Comparison of ENCODE assay signal across 8 cellular contexts in the genomic region with DNA sequence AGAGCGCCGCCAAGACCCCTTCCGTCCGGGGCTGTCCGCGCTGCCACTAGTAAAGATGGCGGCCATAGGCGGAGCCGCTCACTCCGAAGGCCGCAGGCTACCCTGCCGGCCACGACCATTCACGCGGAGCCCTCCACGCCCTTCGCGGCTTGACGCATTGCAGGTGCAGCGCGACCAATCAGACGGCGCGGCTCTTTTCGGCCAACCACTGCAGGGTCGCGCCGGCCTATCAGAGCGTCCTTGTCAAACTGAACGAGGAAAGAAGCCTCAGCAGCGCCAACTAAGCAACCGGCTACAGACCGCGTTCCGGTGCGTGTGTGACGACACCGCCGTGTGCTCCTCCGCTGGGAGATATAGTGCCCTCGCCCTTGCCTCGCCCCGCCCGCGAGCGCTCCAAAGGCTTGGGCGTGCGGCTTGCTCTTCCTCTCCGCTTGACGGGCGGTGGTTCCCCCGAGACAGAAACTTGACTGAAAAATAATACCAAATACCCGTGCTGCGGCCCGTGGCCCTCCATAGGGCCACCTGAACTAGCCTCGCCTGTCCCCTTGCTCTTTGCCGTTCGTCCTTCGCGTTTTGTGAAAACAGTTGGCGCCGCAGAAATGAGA. TPM values are rescaled to one million over a fixed set of nuclear protein-coding genes. Genes with fewer than 3 reads are reported as not detected.
A peak's percentile ranks its signal among the peaks of the same experiment; 100 is the strongest.
DNase-seq lines count a peak whose midpoint lies in the region; ATAC-seq and TF ChIP-seq lines count a peak whose summit lies in the region.

No MANE protein-coding gene starts in this region.

- H3K79me2 ChIP-seq in SU-DHL-6 (ENCODE audit: insufficient read depth, low read length), result no peaks in the 10 kb centered on the region

- no peaks in the 10 kb centered on the region for H3K9me3 Mint-ChIP-seq in progenitor cell of endocrine pancreas (ENCODE audit: low read depth)

- H3K9me2 ChIP-seq in SU-DHL-6 (replicated peaks; ENCODE audit: insufficient read depth, low read length), result no peaks in the 10 kb centered on the region

- no peaks in the 10 kb centered on the region for H3K36me3 Mint-ChIP-seq in progenitor cell of endocrine pancreas (ENCODE audit: insufficient read depth)

- H3K36me3 ChIP-seq in SU-DHL-6 (ENCODE audit: low read length) (no peaks in the 10 kb centered on the region), adrenal gland (replicated peaks in 1 of 2) (no peaks in the 10 kb centered on the region), left ventricle myocardium inferior (no peaks in the 10 kb centered on the region), urinary bladder (ENCODE audit: insufficient read depth) (no peaks in the 10 kb centered on the region)

- H3K4me3 ChIP-seq in SU-DHL-6 (ENCODE audit: insufficient read depth, low read length, poor library complexity, severe bottlenecking), result peak overlapping the region; percentile 87
- H3K4me3 ChIP-seq in adrenal gland, result peak overlapping the region; percentile 55 to 87 (median 72)
- peak overlapping the region; percentile 79 for H3K4me3 ChIP-seq in left ventricle myocardium inferior
- H3K4me3 ChIP-seq in urinary bladder (ENCODE audit: low read depth, low read length), result peak overlapping the region; percentile 48

- H3K9ac ChIP-seq in SU-DHL-6 (ENCODE audit: low read length), result peak overlapping the region; percentile 79

- peaks cover 17% of the 10 kb centered on the region for H3F3A ChIP-seq in SU-DHL-6 (ENCODE audit: insufficient read depth)

- H3K27ac ChIP-seq in SU-DHL-6 (ENCODE audit: low read depth, low read length) (peak overlapping the region; percentile 72), adrenal gland (peak overlapping the region; percentile 97 to 100 (median 100)), left ventricle myocardium inferior (replicated peaks) (peak overlapping the region; percentile 100), urinary bladder (ENCODE audit: low read depth) (peak overlapping the region; percentile 99)

- H3K4me2 ChIP-seq in SU-DHL-6 (ENCODE audit: low read depth, low read length, poor library complexity, severe bottlenecking), result peak overlapping the region; percentile 75

- DNase-seq in NCI-H1417 (lab: John Stamatoyannopoulos, UW), result peak; percentile 100
- DNase-seq in adrenal gland, result peak; percentile 99 to 100 (median 100)
- peak; percentile 100 for DNase-seq in left ventricle myocardium inferior
- peak; percentile 98 for DNase-seq in progenitor cell of endocrine pancreas (ENCODE audit: low spot score, unreplicated experiment)

- TF ChIP-seq CTCF in GM12872 (IDR thresholded peaks at IDR 0.05; ENCODE audit: insufficient read depth, low read depth, low read length) (0 out of 3 replicates have a peak, but pooled peaks have one; percentile 16), SU-DHL-6 (IDR thresholded peaks at IDR 0.05; ENCODE audit: insufficient read depth, low read length, poor library complexity, severe bottlenecking) (no peak), adrenal gland (IDR thresholded peaks at IDR 0.05) (peak in 4 of 6 experiments; percentile 5 to 27 (median 23)), left ventricle myocardium inferior (IDR thresholded peaks at IDR 0.05; ENCODE audit: borderline replicate concordance) (peak; percentile 40), progenitor cell of endocrine pancreas (IDR thresholded peaks at IDR 0.05; ENCODE audit: unreplicated experiment) (no peak)

- TF ChIP-seq POLR2A in adrenal gland (IDR thresholded peaks at IDR 0.05), result peak; percentile 95 to 99

- intact Hi-C loops in adrenal gland (cut with DNase I), result no loop called here
- intact Hi-C loops in left ventricle myocardium inferior (cut with micrococcal nuclease), result no loop called here

- H3K4me1 Mint-ChIP-seq in progenitor cell of endocrine pancreas (ENCODE audit: low read depth), result peaks cover 29% of the 10 kb centered on the region

- peak; percentile 91 for ATAC-seq in HG02678 (IDR thresholded peaks at IDR 0.05; ENCODE audit: unreplicated experiment)

- no peaks in the 10 kb centered on the region for H3K27me3 Mint-ChIP-seq in progenitor cell of endocrine pancreas

- H3K9me3 ChIP-seq in SU-DHL-6 (ENCODE audit: insufficient read depth, low read length) (no peaks in the 10 kb centered on the region), adrenal gland (replicated peaks in 1 of 3) (no peaks in the 10 kb centered on the region), left ventricle myocardium inferior (replicated peaks) (no peaks in the 10 kb centered on the region)

- no peaks in the 10 kb centered on the region for H4K20me1 ChIP-seq in SU-DHL-6 (ENCODE audit: low read depth, low read length)

- peak overlapping the region; percentile 95 for H2AFZ ChIP-seq in SU-DHL-6 (ENCODE audit: low read depth, low read length, severe bottlenecking)

- H3K27me3 ChIP-seq in SU-DHL-6 (ENCODE audit: low read length), result no peaks in the 10 kb centered on the region
- H3K27me3 ChIP-seq in adrenal gland, result no peaks in the 10 kb centered on the region
- H3K27me3 ChIP-seq in left ventricle myocardium inferior (ENCODE audit: low read depth), result no peaks in the 10 kb centered on the region

- WGBS in adrenal gland, 4 donors, result 0% methylated on average over 5 to 62 of the region's 62 CpGs
- under 1% methylated on average over 62 of the region's 62 CpGs for WGBS in urinary bladder

- no peak overlapping the region for H3K4me3 Mint-ChIP-seq in progenitor cell of endocrine pancreas (ENCODE audit: low read depth)

- no peak overlapping the region for H3K27ac Mint-ChIP-seq in progenitor cell of endocrine pancreas

- H3K4me1 ChIP-seq in adrenal gland (replicated peaks in 1 of 2), result peaks cover 15 to 32% of the 10 kb centered on the region in 2 donors
- peaks cover 43% of the 10 kb centered on the region for H3K4me1 ChIP-seq in left ventricle myocardium inferior
- H3K4me1 ChIP-seq in urinary bladder (ENCODE audit: insufficient read depth), result no peaks in the 10 kb centered on the region

RNA-seq across cellular contexts. Expression of gene CALM1, which starts 13.6 kb away (rescaled TPM):
- total RNA-seq in adrenal gland (100 to 1,000 TPM; 191 to 402 (median 259) TPM), left ventricle myocardium inferior (503 TPM), progenitor cell of endocrine pancreas (320 and 331 TPM in 2 replicates), urinary bladder (325 TPM)
- polyA plus RNA-seq in adrenal gland (100 to 1,000 TPM; 190 to 372 (median 193) TPM), urinary bladder (540 TPM)

RNA-seq across cellular contexts. Expression of gene NRDE2, which starts 51.5 kb away (rescaled TPM):
- total RNA-seq in adrenal gland (10 to 100 TPM in 7 of 8 donors, 1 to 10 TPM in 1; 9.2 to 24.8 (median 16.4) TPM), left ventricle myocardium inferior (10.5 TPM), progenitor cell of endocrine pancreas (36.7 and 38.2 TPM in 2 replicates), urinary bladder (15.6 TPM)
- polyA plus RNA-seq in adrenal gland (10 to 100 TPM in 2 of 3 donors, 1 to 10 TPM in 1; 9.2 to 25.6 (median 13.5) TPM), urinary bladder (8.0 TPM)

Comparison
In these comparisons a context has a peak if more than half of its experiments do, and no peak if none do; other contexts are left out.
1. Peak in every context shown above with its lines: DNase-seq, ATAC-seq, H3K4me3 ChIP-seq and H3K27ac ChIP-seq.
2. CTCF ChIP-seq: peak in GM12872 (single experiment), adrenal gland (4 of 6) and left ventricle myocardium inferior (single experiment); none in SU-DHL-6 (single experiment) and progenitor cell of endocrine pancreas (single experiment).